Comparison of ENCODE assay signal across 9 cellular contexts in genomic region chr19:55809381-55810058, GRCh38. TPM values are rescaled to one million over a fixed set of nuclear protein-coding genes. Genes with fewer than 3 reads are reported as not detected.
DNase-seq lines count a peak whose midpoint lies in the region; ATAC-seq and TF ChIP-seq lines count a peak whose summit lies in the region.
"Had no signal": no experiment of that assay in that cellular context is flagged by ENCODE, and none has a peak within 500 bp of the region (broad histone marks: within the 10 kb centered on the region; RNA-seq: fewer than 3 reads in every experiment).

No MANE protein-coding gene starts in this region.

- peak overlapping the region; percentile 49 for H3K4me2 ChIP-seq in DOHH2 (ENCODE audit: low read length)

- peaks cover 6% of the 10 kb centered on the region for H3K4me1 ChIP-seq in DOHH2 (ENCODE audit: control insufficient read depth, low read length)

- DNase-seq in HS-27A (ENCODE audit: low read depth) (peak; percentile 48), NCI-H524 treated with DMSO at 0.1 percent for 48 hours (lab: John Stamatoyannopoulos, UW) (peak; percentile 45), iPS DF 19.7 (ENCODE audit: low read depth, low spot score) (peak; percentile 68), ureter (ENCODE audit: low spot score) (no peak)
- DNase-seq in activated CD8-positive, alpha-beta memory T cell treated with anti-CD3 and anti-CD28 coated beads, Interleukin-2, amount 50 U/mL, for 48 hours = peak; percentile 62
- DNase-seq in stimulated activated CD4-positive, alpha-beta T cell treated with anti-CD3 and anti-CD28 coated beads, Interleukin-4, amount 100 ng/mL, for 4 hours = peak; percentile 20 to 25

- H3K9me2 ChIP-seq in DOHH2 (replicated peaks; ENCODE audit: control insufficient read depth, low read length) = no peaks in the 10 kb centered on the region

- no peaks in the 10 kb centered on the region for H4K20me1 ChIP-seq in DOHH2 (ENCODE audit: control insufficient read depth, insufficient read depth, low read depth, low read length)

- H3K4me3 ChIP-seq in DOHH2 (ENCODE audit: low read length) = peak overlapping the region; percentile 37

- H3F3A ChIP-seq in DOHH2 (ENCODE audit: control insufficient read depth, insufficient read depth) = no peaks in the 10 kb centered on the region

- ATAC-seq in HG02852 (IDR thresholded peaks at IDR 0.05; ENCODE audit: unreplicated experiment) = no peak

- H3K79me2 ChIP-seq in DOHH2 (ENCODE audit: control insufficient read depth, low read length) = no peaks in the 10 kb centered on the region

- TF ChIP-seq CTCF in DOHH2 (IDR thresholded peaks at IDR 0.05; ENCODE audit: low read depth, low read length, poor library complexity, severe bottlenecking) = peak; percentile 77

- H3K27ac ChIP-seq in DOHH2 (ENCODE audit: low read depth, low read length) = no peak overlapping the region

- H3K9me3 ChIP-seq in DOHH2 (ENCODE audit: control insufficient read depth, insufficient read depth, low read length) = no peaks in the 10 kb centered on the region

- H3K36me3 ChIP-seq in DOHH2 (ENCODE audit: control insufficient read depth, low read length) = no peaks in the 10 kb centered on the region

- no peaks in the 10 kb centered on the region for H3K27me3 ChIP-seq in DOHH2 (ENCODE audit: control insufficient read depth, low read length)

RNA-seq across cellular contexts. Expression of gene NLRP11, which starts 22.3 kb away (rescaled TPM):
- not detected for total RNA-seq in ureter

RNA-seq across cellular contexts. Expression of gene NLRP4, which starts 26.8 kb away (rescaled TPM):
- total RNA-seq in ureter = not detected
- total RNA-seq: activated CD8-positive, alpha-beta memory T cell treated with anti-CD3 and anti-CD28 coated beads for 36 hours had no signal

RNA-seq across cellular contexts. Expression of gene RFPL4AL1, which starts 40.6 kb away (rescaled TPM):
- not detected for total RNA-seq in ureter
- total RNA-seq: activated CD8-positive, alpha-beta memory T cell treated with anti-CD3 and anti-CD28 coated beads for 36 hours had no signal

RNA-seq across cellular contexts. Expression of gene RFPL4A, which starts 50.6 kb away (rescaled TPM):
- not detected for total RNA-seq in ureter
- total RNA-seq: activated CD8-positive, alpha-beta memory T cell treated with anti-CD3 and anti-CD28 coated beads for 36 hours had no signal
